13 cellular contexts compared by ENCODE assay signal in genomic region chr6:134956676-134957075, GRCh38. TPM values are rescaled to one million over a fixed set of nuclear protein-coding genes. Genes with fewer than 3 reads are reported as not detected.
A peak's percentile ranks its signal among the peaks of the same experiment; 100 is the strongest.
DNase-seq lines count a peak whose midpoint lies in the region; ATAC-seq, FAIRE-seq and TF ChIP-seq lines count a peak whose summit lies in the region.
"Had no signal": no experiment of that assay in that cellular context is flagged by ENCODE, and none has a peak within 500 bp of the region (broad histone marks: within the 10 kb centered on the region; RNA-seq: fewer than 3 reads in every experiment).

No MANE protein-coding gene starts in this region.

- TF ChIP-seq CTCF in GM12878 (IDR thresholded peaks at IDR 0.05 in 2 of 3, conservative IDR thresholded peaks at IDR 0.05 in 1 of 3; ENCODE audit: control insufficient read depth in 2 of 3, extremely low read depth in 1 of 3, insufficient read depth in 1 of 3, low read depth in 3 of 3, low read length in 3 of 3) (no peak), coronary artery (IDR thresholded peaks at IDR 0.05) (no peak)

- no peak overlapping the region for H2AFZ ChIP-seq in GM12878 (ENCODE audit: control insufficient read depth, low read depth, low read length)
- H2AFZ ChIP-seq: GM23338 had no signal

- intact Hi-C loops in GM12878 (cut with micrococcal nuclease; ENCODE audit: unreplicated experiment), result loop anchor here (10.0 kb wide), 1 partner anchor 478 kb away; no protein-coding TSS in a partner anchor

- H3K79me2 ChIP-seq in GM12878 (ENCODE audit: control insufficient read depth, insufficient read depth, low read length), result no peaks in the 10 kb centered on the region

- TF ChIP-seq POLR2A in GM12878 (IDR thresholded peaks at IDR 0.05; ENCODE audit: low read depth, low read length), result no peak

- POLR2A ChIA-PET in GM12878 (lab: Charles Lee), result no interaction called here

- H3K4me1 Mint-ChIP-seq in activated naive CD8-positive, alpha-beta T cell treated with anti-CD3 and anti-CD28 coated beads, Interleukin-2, amount 50 U/mL, for 24 hours, result peaks cover 25% of the 10 kb centered on the region
- peaks cover 20% of the 10 kb centered on the region for H3K4me1 Mint-ChIP-seq in activated naive CD8-positive, alpha-beta T cell treated with anti-CD3 and anti-CD28 coated beads for 36 hours
- H3K4me1 Mint-ChIP-seq in stimulated activated naive CD8-positive, alpha-beta T cell treated with anti-CD3 and anti-CD28 coated beads, Interleukin-15, Interleukin-2, amounts not matched to agents 100 ng/mL and 50 ng/mL, for 24 hours (ENCODE audit: low read depth), result peaks cover 33% of the 10 kb centered on the region
- H3K4me1 Mint-ChIP-seq: CD14-positive monocyte; CD8-positive, alpha-beta memory T cell; GM23338 had no signal

- no peaks in the 10 kb centered on the region for H3K27me3 ChIP-seq in GM12878 (replicated peaks in 1 of 2; ENCODE audit: control insufficient read depth in 2 of 2, insufficient read depth in 2 of 2, low read length in 1 of 2)

- H3K36me3 ChIP-seq in GM12878 (ENCODE audit: control insufficient read depth in 2 of 2, insufficient read depth in 2 of 2, low read length in 1 of 2), result 0 out of 4 replicates have a peak, but pooled peaks cover 0 to 4% of the 10 kb centered on the region in 2 experiments

- ATAC-seq in activated naive CD8-positive, alpha-beta T cell treated with anti-CD3 and anti-CD28 coated beads, Interleukin-2, amount 50 U/mL, for 24 hours, result peak; percentile 27
- no peak for ATAC-seq in GM12878
- ATAC-seq: GM23338 had no signal

- peak overlapping the region; percentile 50 for H3K27ac Mint-ChIP-seq in activated naive CD8-positive, alpha-beta T cell treated with anti-CD3 and anti-CD28 coated beads, Interleukin-2, amount 50 U/mL, for 24 hours
- no peak overlapping the region for H3K27ac Mint-ChIP-seq in activated naive CD8-positive, alpha-beta T cell treated with anti-CD3 and anti-CD28 coated beads for 36 hours
- peak overlapping the region; percentile 21 for H3K27ac Mint-ChIP-seq in stimulated activated naive CD8-positive, alpha-beta T cell treated with anti-CD3 and anti-CD28 coated beads, Interleukin-15, Interleukin-2, amounts not matched to agents 100 ng/mL and 50 ng/mL, for 24 hours
- H3K27ac Mint-ChIP-seq: CD14-positive monocyte; CD8-positive, alpha-beta memory T cell; GM23338 had no signal

- H3K4me1 ChIP-seq in GM12878 (ENCODE audit: control insufficient read depth, insufficient read depth, low read length), result no peaks in the 10 kb centered on the region
- H3K4me1 ChIP-seq: Caco-2 had no signal

- TF ChIP-seq EP300 in GM12878 (IDR thresholded peaks at IDR 0.05; ENCODE audit: borderline replicate concordance in 1 of 2, control insufficient read depth in 1 of 2, low read depth in 2 of 2, low read length in 2 of 2), result no peak

- DNase-seq in activated naive CD8-positive, alpha-beta T cell treated with anti-CD3 and anti-CD28 coated beads, Interleukin-2, amount 50 U/mL, for 24 hours, result no peak
- DNase-seq in activated naive CD8-positive, alpha-beta T cell treated with anti-CD3 and anti-CD28 coated beads for 36 hours, result no peak
- DNase-seq in HCEC 1CT, result peak; percentile 68
- DNase-seq in GM12878 (ENCODE audit: low read depth, low spot score), result no peak
- no peak for DNase-seq in NCI-H2171 (lab: John Stamatoyannopoulos, UW)
- DNase-seq in coronary artery (ENCODE audit: low spot score), result no peak
- DNase-seq: Caco-2; CD8-positive, alpha-beta memory T cell; H7 had no signal

- no peak overlapping the region for H3K4me3 Mint-ChIP-seq in activated naive CD8-positive, alpha-beta T cell treated with anti-CD3 and anti-CD28 coated beads, Interleukin-2, amount 50 U/mL, for 24 hours
- H3K4me3 Mint-ChIP-seq in activated naive CD8-positive, alpha-beta T cell treated with anti-CD3 and anti-CD28 coated beads for 36 hours, result no peak overlapping the region
- H3K4me3 Mint-ChIP-seq in stimulated activated naive CD8-positive, alpha-beta T cell treated with anti-CD3 and anti-CD28 coated beads, Interleukin-15, Interleukin-2, amounts not matched to agents 100 ng/mL and 50 ng/mL, for 24 hours, result no peak overlapping the region
- H3K4me3 Mint-ChIP-seq: CD14-positive monocyte; CD8-positive, alpha-beta memory T cell; GM23338 had no signal

- H3K9me3 ChIP-seq in GM12878 (replicated peaks; ENCODE audit: control insufficient read depth, insufficient read depth, low read length), result no peaks in the 10 kb centered on the region
- H3K9me3 ChIP-seq: Caco-2 had no signal

- H3K4me2 ChIP-seq in GM12878 (ENCODE audit: control insufficient read depth, insufficient read depth), result no peak overlapping the region
- H3K4me2 ChIP-seq: GM23338 had no signal

- H3K36me3 Mint-ChIP-seq in activated naive CD8-positive, alpha-beta T cell treated with anti-CD3 and anti-CD28 coated beads, Interleukin-2, amount 50 U/mL, for 24 hours (ENCODE audit: low read depth), result peaks cover 28% of the 10 kb centered on the region
- H3K36me3 Mint-ChIP-seq in activated naive CD8-positive, alpha-beta T cell treated with anti-CD3 and anti-CD28 coated beads for 36 hours, result peaks cover 34% of the 10 kb centered on the region
- peaks cover 32% of the 10 kb centered on the region for H3K36me3 Mint-ChIP-seq in stimulated activated naive CD8-positive, alpha-beta T cell treated with anti-CD3 and anti-CD28 coated beads, Interleukin-15, Interleukin-2, amounts not matched to agents 100 ng/mL and 50 ng/mL, for 24 hours (ENCODE audit: low read depth)

- WGBS in GM12878 (ENCODE audit: insufficient coverage, insufficient replicate concordance, low lambda C conversion rate, missing lambda C conversion rate), result 25% methylated on average over 2 of the region's 2 CpGs

- in situ Hi-C loops in GM12878 (cut with MboI), result no loop called here

- peaks cover 10% of the 10 kb centered on the region for H3K9me3 Mint-ChIP-seq in activated naive CD8-positive, alpha-beta T cell treated with anti-CD3 and anti-CD28 coated beads, Interleukin-2, amount 50 U/mL, for 24 hours
- H3K9me3 Mint-ChIP-seq in activated naive CD8-positive, alpha-beta T cell treated with anti-CD3 and anti-CD28 coated beads for 36 hours, result peaks cover 12% of the 10 kb centered on the region
- H3K9me3 Mint-ChIP-seq in stimulated activated naive CD8-positive, alpha-beta T cell treated with anti-CD3 and anti-CD28 coated beads, Interleukin-15, Interleukin-2, amounts not matched to agents 100 ng/mL and 50 ng/mL, for 24 hours, result peaks cover 8% of the 10 kb centered on the region
- H3K9me3 Mint-ChIP-seq: GM23338 had no signal

- FAIRE-seq in GM12878 (lab: Jason Lieb, UNC), result no peak
- FAIRE-seq: GM18507 had no signal

- H3K4me3 ChIP-seq in GM12878, result no peak overlapping the region
- no peak overlapping the region for H3K4me3 ChIP-seq in coronary artery
- H3K4me3 ChIP-seq: GM23338 had no signal

- H3K9ac ChIP-seq in GM12878 (ENCODE audit: control insufficient read depth, insufficient read depth, low read length), result no peak overlapping the region

- no peaks in the 10 kb centered on the region for H3K27me3 Mint-ChIP-seq in activated naive CD8-positive, alpha-beta T cell treated with anti-CD3 and anti-CD28 coated beads, Interleukin-2, amount 50 U/mL, for 24 hours
- H3K27me3 Mint-ChIP-seq in activated naive CD8-positive, alpha-beta T cell treated with anti-CD3 and anti-CD28 coated beads for 36 hours, result no peaks in the 10 kb centered on the region
- H3K27me3 Mint-ChIP-seq in stimulated activated naive CD8-positive, alpha-beta T cell treated with anti-CD3 and anti-CD28 coated beads, Interleukin-15, Interleukin-2, amounts not matched to agents 100 ng/mL and 50 ng/mL, for 24 hours, result no peaks in the 10 kb centered on the region
- H3K27me3 Mint-ChIP-seq: CD8-positive, alpha-beta memory T cell had no signal

- BruUV-seq in GM12878 (replicated peaks; lab: Mats Ljungman, UMichigan), result no TSS peak

- H3K27ac ChIP-seq in GM12878 (ENCODE audit: control insufficient read depth, insufficient read depth) (no peak overlapping the region), coronary artery (no peak overlapping the region)

- CTCF ChIA-PET in GM12878 (lab: Yijun Ruan, JAX), result interaction anchor here (0.7 to 1.3 kb wide), 4 partner anchors 8 to 488 kb away, joined by 3 to 5 read pairs (median 3); no protein-coding TSS in a partner anchor

- TF ChIP-seq RAD21 in GM12878 (IDR thresholded peaks at IDR 0.05; ENCODE audit: insufficient read depth, low read depth, low read length), result no peak

- no peaks in the 10 kb centered on the region for H4K20me1 ChIP-seq in GM12878 (ENCODE audit: control insufficient read depth, insufficient read depth)

- SMC1A ChIA-PET in GM12878 (lab: Charles Lee; ENCODE audit: uncharacterized antibody, unreplicated experiment), result no interaction called here

- RAD21 ChIA-PET in GM12878 (lab: Charles Lee; ENCODE audit: unreplicated experiment), result no interaction called here

RNA-seq across cellular contexts. Expression of gene ALDH8A1, which starts 6.8 kb away (rescaled TPM):
- total RNA-seq in activated naive CD8-positive, alpha-beta T cell treated with anti-CD3 and anti-CD28 coated beads for 36 hours, result 1 to 10 TPM in 1 of 2 experiments, under 1 TPM in 1; 0.46 to 1.8 TPM
- total RNA-seq in GM12878 (2013; cell fraction: nucleolus; rRNA removed), result 5.4 and 11.8 TPM in 2 replicates
- total RNA-seq in GM12878 (2014; rRNA removed) (0.82 and 1.8 TPM in 2 replicates), GM12878 (2014; rRNA removed; fragmentation: Illumina TruSeq; extraction: Trizol) (0.13 and 0.37 TPM in 2 replicates), GM12878 (2021) (0.66 and 0.97 TPM in 2 replicates)
- polyA plus RNA-seq in GM12878 (2011; ENCODE audit: low read depth), result 0.85 TPM
- polyA plus RNA-seq in GM12878 (2011; rRNA removed) (0.73 and 1.2 TPM in 2 replicates), GM12878 (2014; fragmentation: Illumina TruSeq; extraction: Trizol) (0.62 TPM in 1 of 2 replicates, not detected in the other), GM12878 (2014; fragmentation: Nextera tagmentation; extraction: Ambion mirVana) (not detected), GM12878 (2014; rRNA removed) (0.18 and 1.5 TPM in 2 replicates), GM12878 (2016; fragmentation: Nextera tagmentation; extraction: Ambion mirVana) (under 1 TPM in 1 of 2 experiments, not detected in 1; 0.15 TPM)
- 0.18 and 0.36 TPM in 2 replicates for polyA plus RNA-seq in GM12878 (2011; cell fraction: cytosol; rRNA removed)
- 3.3 and 4.2 TPM in 2 replicates for polyA plus RNA-seq in GM12878 (2011; cell fraction: nucleus; rRNA removed)
- 0.63 and 0.87 TPM in 2 replicates for polyA plus RNA-seq in GM12878 (2012)
- polyA minus RNA-seq in GM12878 (2011; rRNA and poly(A)+ RNA removed), result 0.80 and 3.9 TPM in 2 replicates
- polyA minus RNA-seq in GM12878 (2011; cell fraction: cytosol; rRNA and poly(A)+ RNA removed), result not detected in 2 replicates
- 1.6 and 3.6 TPM in 2 replicates for polyA minus RNA-seq in GM12878 (2011; cell fraction: nucleus; rRNA and poly(A)+ RNA removed)
- total RNA-seq: GM23338 had no signal
- polyA plus RNA-seq: CD14-positive monocyte, GM23338 had no signal
